In the genomic region with DNA sequence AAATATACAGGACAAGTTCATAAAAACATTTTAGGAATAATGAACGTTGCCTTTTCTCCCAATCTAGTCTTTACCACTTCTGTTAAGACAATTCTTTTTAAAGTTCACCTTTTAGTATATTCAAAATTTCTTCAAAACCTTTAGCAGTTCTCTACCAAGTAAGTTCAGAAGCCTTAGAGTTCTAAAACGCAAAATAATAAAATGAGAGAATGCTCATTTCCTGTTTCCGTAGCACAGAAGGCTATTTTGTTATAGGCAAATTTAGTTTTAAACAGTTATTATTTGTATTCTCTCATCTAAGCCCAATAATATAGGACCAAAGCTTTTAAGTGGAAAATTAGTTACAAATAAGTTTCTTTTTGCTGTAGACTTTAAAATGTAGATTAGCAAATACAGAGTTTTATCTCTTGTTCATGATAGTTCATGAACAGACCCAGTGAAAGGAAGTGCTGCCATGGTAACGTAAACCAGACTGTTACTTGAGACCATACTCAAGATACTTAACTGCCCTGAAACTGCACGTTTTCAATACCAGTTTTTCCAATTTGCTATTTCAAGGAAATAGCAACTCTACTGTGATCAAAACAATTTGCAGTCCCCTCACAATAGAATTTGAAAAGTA, we compare ENCODE assay signal across 8 cellular contexts. TPM values are rescaled to one million over a fixed set of nuclear protein-coding genes. Genes with fewer than 3 reads are reported as not detected.
DNase-seq lines count a peak whose midpoint lies in the region; ATAC-seq, FAIRE-seq and TF ChIP-seq lines count a peak whose summit lies in the region.

No MANE protein-coding gene starts in this region.

- in situ Hi-C loops in HepG2 (cut with HindIII; ENCODE audit: extremely low pct_ligation_motif_present, low pct_unique_long_range_greater_than_20kb) = no loop called here

- POLR2A ChIA-PET in HepG2 (lab: Yijun Ruan, JAX) = no interaction called here

- no TSS peak for BruUV-seq in HepG2 (replicated peaks; lab: Mats Ljungman, UMichigan)

- no peaks in the 10 kb centered on the region for H3K9me2 ChIP-seq in OCI-LY1 (ENCODE audit: low read depth, low read length)

- TF ChIP-seq EP300 in HepG2 (IDR thresholded peaks at IDR 0.05; ENCODE audit: low read depth in 2 of 2, low read length in 2 of 2) (no peak), HepG2 (CRISPR knock-in tag; IDR thresholded peaks at IDR 0.05; ENCODE audit: borderline replicate concordance) (no peak)

- intact Hi-C loops in right lobe of liver (cut with DNase I) (no loop called here), HepG2 (cut with micrococcal nuclease; ENCODE audit: unreplicated experiment) (no loop called here)

- H3K36me3 ChIP-seq in right lobe of liver (peaks cover 0 to 3% (median 0%) of the 10 kb centered on the region in 4 donors), HepG2 (replicated peaks in 1 of 2; ENCODE audit: control insufficient read depth in 1 of 2, insufficient read depth in 2 of 2, low read length in 2 of 2) (peaks cover 7 to 28% of the 10 kb centered on the region in 2 experiments; a peak in 4 of 5 replicates), OCI-LY1 (ENCODE audit: insufficient read depth, low read length) (peaks cover 51% of the 10 kb centered on the region)

- H3K4me2 ChIP-seq in HepG2 (ENCODE audit: low read depth, low read length) (no peak overlapping the region), OCI-LY1 (ENCODE audit: low read length) (peak overlapping the region; percentile 43; the same call in 1 of the 2 replicates)

- no peak for DNase-seq in right lobe of liver
- no peak for DNase-seq in HepG2 (ENCODE audit: low spot score)
- DNase-seq in fibroblast of pulmonary artery (ENCODE audit: low read depth) = peak; percentile 78
- no peak for DNase-seq in NCI-H446 treated with DMSO at 0.1 percent for 48 hours (lab: John Stamatoyannopoulos, UW)
- no peak for DNase-seq in C1 segment of cervical spinal cord (lab: John Stamatoyannopoulos, UW)
- no peak for DNase-seq in HuH-7 (ENCODE audit: low spot score)

- CTCF ChIA-PET in HepG2 (lab: Yijun Ruan, JAX; ENCODE audit: low intra/inter-chr PET ratio, low total read pairs) = no interaction called here

- H3K27ac ChIP-seq in right lobe of liver = peak overlapping the region in 1 of 3 donors; percentile 11
- no peak overlapping the region for H3K27ac ChIP-seq in HepG2 (ENCODE audit: extremely low read length, insufficient read depth, low read length)
- peak overlapping the region; percentile 69 for H3K27ac ChIP-seq in OCI-LY1 (ENCODE audit: low read depth, low read length, poor library complexity, severe bottlenecking)

- no peak for TF ChIP-seq RAD21 in HepG2 (CRISPR knock-in tag; IDR thresholded peaks at IDR 0.05)

- H3K79me2 ChIP-seq in HepG2 (ENCODE audit: insufficient read depth, low read length) (peaks cover 62% of the 10 kb centered on the region), OCI-LY1 (ENCODE audit: insufficient read depth, low read length) (peaks cover 79% of the 10 kb centered on the region)

- TF ChIP-seq CTCF in right lobe of liver (IDR thresholded peaks at IDR 0.05) (no peak), HepG2 (CRISPR knock-in tag; IDR thresholded peaks at IDR 0.05) (no peak), OCI-LY1 (IDR thresholded peaks at IDR 0.05; ENCODE audit: low read length) (no peak), fibroblast of pulmonary artery (IDR thresholded peaks at IDR 0.05; ENCODE audit: low read length, missing control alignments) (no peak)

- ATAC-seq in right lobe of liver = peak in 3 of 4 donors; percentile 30 to 53 (median 47)
- no peak for ATAC-seq in HepG2
- ATAC-seq in HG03064 (IDR thresholded peaks at IDR 0.05; ENCODE audit: low read depth, unreplicated experiment) = peak; percentile 70

- H3K27me3 ChIP-seq in right lobe of liver (no peaks in the 10 kb centered on the region), HepG2 (ENCODE audit: control insufficient read depth in 1 of 2, insufficient read depth in 2 of 2, low read length in 2 of 2) (no peaks in the 10 kb centered on the region), OCI-LY1 (ENCODE audit: insufficient read depth, low read length) (no peaks in the 10 kb centered on the region)

- H3K4me3 ChIP-seq in right lobe of liver = no peak overlapping the region
- no peak overlapping the region for H3K4me3 ChIP-seq in HepG2 (replicated peaks in 1 of 3; ENCODE audit: insufficient read depth in 1 of 3, low read depth in 2 of 3, low read length in 3 of 3)
- H3K4me3 ChIP-seq in OCI-LY1 (ENCODE audit: low read depth, low read length, poor library complexity, severe bottlenecking) = peak overlapping the region; percentile 19
- H3K4me3 ChIP-seq in fibroblast of pulmonary artery (replicated peaks; ENCODE audit: low read depth, low read length) = no peak overlapping the region

- H3K4me1 ChIP-seq in right lobe of liver = peaks cover 0 to 36% (median 13%) of the 10 kb centered on the region in 4 donors
- peaks cover 18% of the 10 kb centered on the region for H3K4me1 ChIP-seq in HepG2 (ENCODE audit: insufficient read depth, low read length)
- peaks cover 24% of the 10 kb centered on the region for H3K4me1 ChIP-seq in OCI-LY1 (ENCODE audit: insufficient read depth, low read length, severe bottlenecking)

- TF ChIP-seq POLR2A in right lobe of liver (IDR thresholded peaks at IDR 0.05) = no peak
- no peak for TF ChIP-seq POLR2A in HepG2 (IDR thresholded peaks at IDR 0.05; ENCODE audit: insufficient read depth in 1 of 2, low read depth in 2 of 2, low read length in 2 of 2)

- no peaks in the 10 kb centered on the region for H3F3A ChIP-seq in OCI-LY1 (ENCODE audit: insufficient read depth, low read length)

- peaks cover 3% of the 10 kb centered on the region; the same call in 1 of the 2 replicates for H4K20me1 ChIP-seq in HepG2 (ENCODE audit: insufficient read depth, low read length)
- no peaks in the 10 kb centered on the region for H4K20me1 ChIP-seq in OCI-LY1 (ENCODE audit: insufficient read depth, low read length)

- WGBS in right lobe of liver (ENCODE audit: insufficient coverage, low coverage, low lambda C conversion rate, missing lambda C conversion rate) = 53% methylated on average over 5 of the region's 5 CpGs
- 81% methylated on average over 5 of the region's 5 CpGs for WGBS in HepG2 (ENCODE audit: low lambda C conversion rate)

- H3K9ac ChIP-seq in HepG2 (ENCODE audit: insufficient read depth, low read depth, low read length) (no peak overlapping the region), OCI-LY1 (ENCODE audit: low read length) (no peak overlapping the region)

- H2AFZ ChIP-seq in HepG2 (ENCODE audit: low read length) (no peak overlapping the region), OCI-LY1 (ENCODE audit: low read length) (no peak overlapping the region)

- H3K9me3 ChIP-seq in right lobe of liver (no peaks in the 10 kb centered on the region), HepG2 (ENCODE audit: low read length) (no peaks in the 10 kb centered on the region), OCI-LY1 (ENCODE audit: low read length) (peaks cover 7% of the 10 kb centered on the region; the same call in 1 of the 2 replicates)

- no peak for FAIRE-seq in HepG2 (lab: Jason Lieb, UNC)

TF ChIP-seq in HepG2, 621 proteins besides CTCF, POLR2A, EP300 and RAD21 (continues in another document):
- no peak for TF ChIP-seq ZNF121 (CRISPR knock-in tag; IDR thresholded peaks at IDR 0.05)
- no peak for TF ChIP-seq HCFC1 (IDR thresholded peaks at IDR 0.05; ENCODE audit: low read depth, low read length)
- TF ChIP-seq, protein P1, sequence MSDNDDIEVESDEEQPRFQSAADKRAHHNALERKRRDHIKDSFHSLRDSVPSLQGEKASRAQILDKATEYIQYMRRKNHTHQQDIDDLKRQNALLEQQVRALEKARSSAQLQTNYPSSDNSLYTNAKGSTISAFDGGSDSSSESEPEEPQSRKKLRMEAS (IDR thresholded peaks at IDR 0.05) = no peak
- no peak for TF ChIP-seq ZNF260 (CRISPR knock-in tag; IDR thresholded peaks at IDR 0.05; ENCODE audit: borderline replicate concordance, low read depth)
- TF ChIP-seq ZFP36 (IDR thresholded peaks at IDR 0.05; ENCODE audit: borderline replicate concordance, low read depth, low read length, partially characterized antibody) = no peak
- no peak for TF ChIP-seq IRF2 (CRISPR knock-in tag; IDR thresholded peaks at IDR 0.05)
- no peak for TF ChIP-seq ZNF441 (CRISPR knock-in tag; IDR thresholded peaks at IDR 0.05; ENCODE audit: borderline replicate concordance)

RNA-seq across cellular contexts. Expression of a gene that starts 42.3 kb away (rescaled TPM):
- total RNA-seq in right lobe of liver = 10 to 100 TPM; 13.4 to 25.8 (median 19.0) TPM
- 41.9 and 64.2 TPM in 2 replicates for total RNA-seq in HepG2 (2016; rRNA removed; fragmentation: Illumina TruSeq; extraction: Trizol)
- total RNA-seq in HepG2 (2016; cell fraction: cytosol; rRNA removed; fragmentation: Illumina TruSeq; extraction: Trizol; ENCODE audit: low read depth) = 55.0 and 65.0 TPM in 2 replicates
- 40.3 and 60.7 TPM in 2 replicates for total RNA-seq in HepG2 (2016; cell fraction: insoluble cytoplasmic fraction; rRNA removed; fragmentation: Illumina TruSeq; extraction: Trizol)
- total RNA-seq in HepG2 (2016; cell fraction: membrane; rRNA removed; fragmentation: Illumina TruSeq; extraction: Trizol) = 38.6 and 41.7 TPM in 2 replicates
- 36.1 and 36.8 TPM in 2 replicates for total RNA-seq in HepG2 (2016; cell fraction: nucleus; rRNA removed; fragmentation: Illumina TruSeq; extraction: Trizol)
- 20.7 and 23.5 TPM in 2 replicates for polyA plus RNA-seq in HepG2 (2011; rRNA removed)
- polyA plus RNA-seq in HepG2 (2011; cell fraction: cytosol; rRNA removed) = 9.1 and 13.6 TPM in 2 replicates
- 16.6 and 19.6 TPM in 2 replicates for polyA plus RNA-seq in HepG2 (2011; cell fraction: nucleus; rRNA removed)
- 23.3 and 23.5 TPM in 2 replicates for polyA plus RNA-seq in HepG2 (2012)
- polyA plus RNA-seq in HepG2 (2016; cell fraction: cytosol; fragmentation: Illumina TruSeq; extraction: Trizol; ENCODE audit: low read depth) = 0.71 and 1.4 TPM in 2 replicates
- polyA plus RNA-seq in HepG2 (2016; cell fraction: insoluble cytoplasmic fraction; fragmentation: Illumina TruSeq; extraction: Trizol; ENCODE audit: low read depth) = 19.8 and 21.3 TPM in 2 replicates
- polyA plus RNA-seq in HepG2 (2016; cell fraction: membrane; fragmentation: Illumina TruSeq; extraction: Trizol; ENCODE audit: low read depth) = 2.1 and 2.4 TPM in 2 replicates
- polyA plus RNA-seq in HepG2 (2016; cell fraction: nucleus; fragmentation: Illumina TruSeq; extraction: Trizol; ENCODE audit: insufficient read depth, low read depth) = 27.3 and 30.6 TPM in 2 replicates
- polyA minus RNA-seq in HepG2 (2011; rRNA and poly(A)+ RNA removed; ENCODE audit: low replicate concordance) = 15.0 and 23.6 TPM in 2 replicates
- polyA minus RNA-seq in HepG2 (2011; cell fraction: cytosol; rRNA and poly(A)+ RNA removed) = 35.9 and 43.0 TPM in 2 replicates
- polyA minus RNA-seq in HepG2 (2011; cell fraction: nucleus; rRNA and poly(A)+ RNA removed) = 93.5 and 119 TPM in 2 replicates
